ENCODE assay signal across 9 cellular contexts in the genomic region with DNA sequence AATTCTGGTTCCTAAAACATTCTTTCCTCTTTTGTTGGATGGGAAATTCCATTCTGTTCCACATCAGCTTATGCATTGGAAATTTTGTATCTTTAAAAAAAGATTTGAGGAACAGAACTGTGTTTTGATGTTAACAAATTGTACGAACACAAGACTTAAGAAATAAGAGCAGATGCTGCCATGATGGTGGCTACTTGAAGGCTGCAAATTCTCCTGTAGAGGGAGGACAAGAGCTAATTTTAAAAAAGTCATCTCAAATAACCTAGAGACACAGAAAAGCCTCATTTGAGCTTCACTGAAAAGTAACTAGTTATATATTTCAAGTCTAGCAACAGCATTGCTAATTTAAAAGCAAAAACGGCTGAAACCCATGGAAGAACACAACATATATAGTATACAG. TPM values are rescaled to one million over a fixed set of nuclear protein-coding genes. Genes with fewer than 3 reads are reported as not detected.
DNase-seq lines count a peak whose midpoint lies in the region; ATAC-seq and TF ChIP-seq lines count a peak whose summit lies in the region.
"Had no signal": no experiment of that assay in that cellular context is flagged by ENCODE, and none has a peak within 500 bp of the region (broad histone marks: within the 10 kb centered on the region; RNA-seq: fewer than 3 reads in every experiment).

No MANE protein-coding gene starts in this region.

- H3K4me3 ChIP-seq in AG04449 (ENCODE audit: low read depth, low read length) (no peak overlapping the region), foreskin fibroblast (ENCODE audit: low read depth in 1 of 2, low read length in 2 of 2) (no peak overlapping the region)
- H3K4me3 ChIP-seq: spleen had no signal

- DNase-seq in AG04449 (ENCODE audit: low read depth, low spot score): no peak
- no peak for DNase-seq in GM10266 (ENCODE audit: extremely low spot score)
- peak; percentile 17 for DNase-seq in RPMI8226
- no peak for DNase-seq in foreskin fibroblast
- DNase-seq in DMS79 (lab: John Stamatoyannopoulos, UW): no peak
- no peak for DNase-seq in activated CD8-positive, alpha-beta memory T cell treated with anti-CD3 and anti-CD28 coated beads for 24 hours
- no peak for DNase-seq in Right ventricle myocardium superior
- DNase-seq: spleen had no signal

- intact Hi-C loops in Right ventricle myocardium superior (cut with DNase I): no loop called here

- TF ChIP-seq CTCF in AG04449 (IDR thresholded peaks at IDR 0.05; ENCODE audit: insufficient read depth, low read length, missing control alignments) (peak; percentile 17), GM10266 (IDR thresholded peaks at IDR 0.05; ENCODE audit: control insufficient read depth, insufficient read depth, low read depth, missing control alignments) (peak; percentile 40), foreskin fibroblast (IDR thresholded peaks at IDR 0.05; ENCODE audit: low read depth, low read length) (peak; percentile 47)

- CTCF ChIA-PET in AG04449 (lab: Yijun Ruan, JAX): interaction anchor here (0.8 to 1.6 kb wide), 14 partner anchors 10 to 927 kb away, joined by 3 to 11 read pairs (median 4); a partner anchor contains a TSS

- no peak for ATAC-seq in Right ventricle myocardium superior (ENCODE audit: poor library complexity)
- no peak for ATAC-seq in activated CD4-positive, CD25-positive, alpha-beta regulatory T cell treated with anti-CD3 and anti-CD28 coated beads, Interleukin-2, amount 50 U/mL, for 24 hours

- POLR2A ChIA-PET in AG04449 (lab: Yijun Ruan, JAX): interaction anchor here (0.6 kb wide), 1 partner anchor 806 kb away, joined by 4 read pairs; no protein-coding TSS in a partner anchor

RNA-seq across cellular contexts. Expression of a gene that starts 29.8 kb away (rescaled TPM):
- 808 TPM for total RNA-seq in Right ventricle myocardium superior

RNA-seq across cellular contexts. Expression of a gene that starts 53.6 kb away (rescaled TPM):
- total RNA-seq in Right ventricle myocardium superior: 9.2 TPM
